Comparison of ENCODE assay signal across 2 cellular contexts in genomic region chr2:147468349-147468748, GRCh38.
A peak's percentile ranks its signal among the peaks of the same experiment; 100 is the strongest.
TF ChIP-seq lines count a peak whose summit lies in the region.

No MANE protein-coding gene starts in this region.

TF ChIP-seq in A549, 52 proteins besides CTCF, POLR2A, EP300 and RAD21 (continued from another document):
- TF ChIP-seq REST (IDR thresholded peaks at IDR 0.05) (no peak), SREBF2 (IDR thresholded peaks at IDR 0.05) (no peak), MAFK (IDR thresholded peaks at IDR 0.05; ENCODE audit: partially characterized antibody) (peak; percentile 56), E2F6 (IDR thresholded peaks at IDR 0.05; ENCODE audit: borderline replicate concordance, low read depth) (no peak), ATOH8 (CRISPR knock-in tag; IDR thresholded peaks at IDR 0.05; ENCODE audit: low read depth) (no peak), EHMT2 (IDR thresholded peaks at IDR 0.05; ENCODE audit: low read depth) (no peak)

TF ChIP-seq in K562, 482 proteins besides CTCF, POLR2A, EP300 and RAD21 (continued from another document):
- no peak for TF ChIP-seq KLF6 (CRISPR knock-in tag; IDR thresholded peaks at IDR 0.05; ENCODE audit: borderline replicate concordance)
- TF ChIP-seq ATF7 (IDR thresholded peaks at IDR 0.05): no peak
- TF ChIP-seq HDAC6 (IDR thresholded peaks at IDR 0.05; ENCODE audit: low read depth, low read length): no peak
- TF ChIP-seq ZBTB26 (CRISPR knock-in tag; IDR thresholded peaks at IDR 0.05): no peak
- 0 out of 2 replicates have a peak, but pooled peaks have one; percentile 8 for TF ChIP-seq ZNF316 (IDR thresholded peaks at IDR 0.05)
- no peak for TF ChIP-seq ZNF655 (CRISPR knock-in tag; IDR thresholded peaks at IDR 0.05)
- no peak for TF ChIP-seq POU5F1 (IDR thresholded peaks at IDR 0.05; ENCODE audit: borderline replicate concordance, low read depth, low read length, partially characterized antibody)
- no peak for TF ChIP-seq TEAD1 (CRISPR knock-in tag; IDR thresholded peaks at IDR 0.05)
- TF ChIP-seq MYBL2 (IDR thresholded peaks at IDR 0.05; ENCODE audit: low read depth): no peak
- no peak for TF ChIP-seq MYBL2 (CRISPR knock-in tag; IDR thresholded peaks at IDR 0.05; ENCODE audit: borderline replicate concordance)
- TF ChIP-seq STAT5A (IDR thresholded peaks at IDR 0.05; ENCODE audit: borderline replicate concordance, low read length): no peak
- TF ChIP-seq C11orf30 (IDR thresholded peaks at IDR 0.05; ENCODE audit: low read depth): 0 out of 2 replicates have a peak, but pooled peaks have one; percentile 9
- no peak for TF ChIP-seq ZNF280B (CRISPR knock-in tag; IDR thresholded peaks at IDR 0.05)
- TF ChIP-seq ZEB2 (IDR thresholded peaks at IDR 0.05): no peak
- TF ChIP-seq ZC3H4 (CRISPR knock-in tag; IDR thresholded peaks at IDR 0.05; ENCODE audit: borderline replicate concordance): no peak
- TF ChIP-seq MEIS2 (IDR thresholded peaks at IDR 0.05; ENCODE audit: partially characterized antibody): no peak
- TF ChIP-seq KDM1A (IDR thresholded peaks at IDR 0.05): no peak
- TF ChIP-seq HBP1 (CRISPR knock-in tag; IDR thresholded peaks at IDR 0.05): no peak
- TF ChIP-seq DIDO1 (tag; IDR thresholded peaks at IDR 0.05; ENCODE audit: low read depth): no peak
- TF ChIP-seq RREB1 (CRISPR knock-in tag; IDR thresholded peaks at IDR 0.05): no peak
- no peak for TF ChIP-seq ADNP (tag; IDR thresholded peaks at IDR 0.05)
- TF ChIP-seq TAL1 (IDR thresholded peaks at IDR 0.05): no peak
- TF ChIP-seq ZBTB34 (CRISPR knock-in tag; IDR thresholded peaks at IDR 0.05): no peak
- TF ChIP-seq MEF2D (tag; conservative IDR thresholded peaks at IDR 0.05; ENCODE audit: low read depth): no peak
- TF ChIP-seq DDX20 (tag; IDR thresholded peaks at IDR 0.05; ENCODE audit: low read depth): no peak
- TF ChIP-seq THAP12 (CRISPR knock-in tag; IDR thresholded peaks at IDR 0.05): no peak
- TF ChIP-seq ARID3B (CRISPR knock-in tag; IDR thresholded peaks at IDR 0.05; ENCODE audit: borderline replicate concordance): no peak
